ENCODE assay signal across 15 cellular contexts in genomic region chr15:41897327-41897726, GRCh38. TPM values are rescaled to one million over a fixed set of nuclear protein-coding genes. Genes with fewer than 3 reads are reported as not detected.
DNase-seq lines count a peak whose midpoint lies in the region; ATAC-seq and TF ChIP-seq lines count a peak whose summit lies in the region.
"Had no signal": no experiment of that assay in that cellular context is flagged by ENCODE, and none has a peak within 500 bp of the region (broad histone marks: within the 10 kb centered on the region; RNA-seq: fewer than 3 reads in every experiment).

No MANE protein-coding gene starts in this region.

- H3K36me3 ChIP-seq in BLaER1 = no peaks in the 10 kb centered on the region
- peaks cover 10% of the 10 kb centered on the region for H3K36me3 ChIP-seq in CD4-positive, alpha-beta memory T cell (ENCODE audit: insufficient read depth, low read length)
- H3K36me3 ChIP-seq: prostate gland had no signal

- TF ChIP-seq CTCF in RWPE1 (conservative IDR thresholded peaks at IDR 0.05; ENCODE audit: low read depth) = no peak

- H3K27me3 Mint-ChIP-seq in CD4-positive, alpha-beta memory T cell = no peaks in the 10 kb centered on the region

- H3K36me3 Mint-ChIP-seq in CD4-positive, alpha-beta memory T cell = peaks cover 13 to 39% of the 10 kb centered on the region in 2 donors

- no peaks in the 10 kb centered on the region for H3K9me3 ChIP-seq in BLaER1
- H3K9me3 ChIP-seq in CD4-positive, alpha-beta memory T cell (ENCODE audit: control insufficient read depth in 1 of 2, low read length in 2 of 2) = no peaks in the 10 kb centered on the region
- H3K9me3 ChIP-seq: prostate gland, tibial nerve had no signal

- H3K4me3 ChIP-seq in BLaER1 = no peak overlapping the region
- no peak overlapping the region for H3K4me3 ChIP-seq in CD4-positive, alpha-beta memory T cell (ENCODE audit: low read length in 2 of 2)
- H3K4me3 ChIP-seq: prostate gland, tibial nerve had no signal

- intact Hi-C loops in CD4-positive, alpha-beta memory T cell (cut with micrococcal nuclease) = no loop called here

- POLR2A ChIA-PET in CD4-positive, alpha-beta memory T cell (lab: Charles Lee; ENCODE audit: partially characterized antibody) = interaction anchor here (1.2 to 1.7 kb wide), 2 partner anchors 40 to 70 kb away, joined by 3 to 4 read pairs; no protein-coding TSS in a partner anchor
- POLR2A ChIA-PET in RWPE1 (lab: Yijun Ruan, JAX; ENCODE audit: low non-redundant PET) = no interaction called here

- peak overlapping the region; percentile 96 to 99 (median 98) for H3K27ac Mint-ChIP-seq in CD4-positive, alpha-beta memory T cell

- H3K27ac ChIP-seq in BLaER1 = peak overlapping the region; percentile 37
- peak overlapping the region; percentile 40 for H3K27ac ChIP-seq in CD4-positive, alpha-beta memory T cell (ENCODE audit: low read depth, low read length)
- peak overlapping the region; percentile 97 for H3K27ac ChIP-seq in RWPE1
- H3K27ac ChIP-seq: prostate gland had no signal

- no peaks in the 10 kb centered on the region for H3K27me3 ChIP-seq in BLaER1
- H3K27me3 ChIP-seq in CD4-positive, alpha-beta memory T cell (ENCODE audit: insufficient read depth, low read length) = no peaks in the 10 kb centered on the region
- H3K27me3 ChIP-seq: tibial nerve had no signal

- H3K9me3 Mint-ChIP-seq in CD4-positive, alpha-beta memory T cell = peaks cover 0 to under 1% (median 0%) of the 10 kb centered on the region in 8 donors

- H3K4me1 ChIP-seq in BLaER1 = peaks cover 96% of the 10 kb centered on the region
- peaks cover 32% of the 10 kb centered on the region for H3K4me1 ChIP-seq in CD4-positive, alpha-beta memory T cell (ENCODE audit: insufficient read depth, low read length)

- ATAC-seq in HG03571 (IDR thresholded peaks at IDR 0.05; ENCODE audit: unreplicated experiment) (no peak), HG02938 (IDR thresholded peaks at IDR 0.05; ENCODE audit: unreplicated experiment) (no peak), HG03460 (IDR thresholded peaks at IDR 0.05; ENCODE audit: unreplicated experiment) (no peak)

- no peaks in the 10 kb centered on the region for H4K20me1 ChIP-seq in BLaER1

- CTCF ChIA-PET in CD4-positive, alpha-beta memory T cell (lab: Charles Lee; ENCODE audit: partially characterized antibody) = interaction anchor here (0.6 to 2.8 kb wide), 2 partner anchors 90 to 124 kb away, joined by 3 to 6 read pairs; partner anchors contain the start of gene MAPKBP1
- CTCF ChIA-PET in RWPE1 (lab: Yijun Ruan, JAX) = interaction anchor here (0.5 kb wide), 1 partner anchor 479 kb away, joined by 4 read pairs; no protein-coding TSS in a partner anchor

- H3K4me1 Mint-ChIP-seq in CD4-positive, alpha-beta memory T cell = peaks cover 13 to 50% (median 32%) of the 10 kb centered on the region in 4 donors

- H3K9ac ChIP-seq in BLaER1 = 0 out of 2 replicates have a peak overlapping the region, but pooled peaks have one; percentile 51

- H3K4me3 Mint-ChIP-seq in CD4-positive, alpha-beta memory T cell = peak overlapping the region in 2 of 8 donors; percentile 20 to 54

- no peak for DNase-seq in CD4-positive, alpha-beta memory T cell
- no peak for DNase-seq in RWPE1 (ENCODE audit: low spot score)
- DNase-seq in left kidney (ENCODE audit: low read depth, low spot score) = peak; percentile 69
- DNase-seq in NAMALWA (ENCODE audit: low spot score) = no peak
- DNase-seq: activated CD4-positive, CD25-positive, alpha-beta regulatory T cell treated with anti-CD3 and anti-CD28 coated beads, Interleukin-2, amount 50 U/mL, for 72 hours; central memory CD4-positive, alpha-beta T cell; NCI-H1436 treated with DMSO at 0.1 percent for 48 hours; NCI-H345; Right ventricle myocardium superior had no signal

- H3K4me2 ChIP-seq in BLaER1 = peak overlapping the region; percentile 59

RNA-seq across cellular contexts. Expression of gene SPTBN5, which starts 3.5 kb away (rescaled TPM):
- total RNA-seq in CD4-positive, alpha-beta memory T cell = 1 to 10 TPM; 2.4 to 2.7 TPM
- polyA plus RNA-seq in CD4-positive, alpha-beta memory T cell = under 1 TPM in 1 of 2 donors, not detected in 1; 0.03 TPM

RNA-seq across cellular contexts. Expression of gene PLA2G4B, which starts 58.7 kb away (rescaled TPM):
- total RNA-seq in CD4-positive, alpha-beta memory T cell = 10 to 100 TPM; 64.5 to 64.9 TPM
- 1 to 10 TPM; 1.5 to 2.8 TPM for polyA plus RNA-seq in CD4-positive, alpha-beta memory T cell

Comparison
In these comparisons a context has a peak if more than half of its experiments do, and no peak if none do; other contexts are left out.
1. H3K27ac ChIP-seq: peak in every context shown above with its lines; median percentile 97 in RWPE1; 40 in CD4-positive, alpha-beta memory T cell; 37 in BLaER1.